24 cellular contexts compared by ENCODE assay signal in the genomic region with DNA sequence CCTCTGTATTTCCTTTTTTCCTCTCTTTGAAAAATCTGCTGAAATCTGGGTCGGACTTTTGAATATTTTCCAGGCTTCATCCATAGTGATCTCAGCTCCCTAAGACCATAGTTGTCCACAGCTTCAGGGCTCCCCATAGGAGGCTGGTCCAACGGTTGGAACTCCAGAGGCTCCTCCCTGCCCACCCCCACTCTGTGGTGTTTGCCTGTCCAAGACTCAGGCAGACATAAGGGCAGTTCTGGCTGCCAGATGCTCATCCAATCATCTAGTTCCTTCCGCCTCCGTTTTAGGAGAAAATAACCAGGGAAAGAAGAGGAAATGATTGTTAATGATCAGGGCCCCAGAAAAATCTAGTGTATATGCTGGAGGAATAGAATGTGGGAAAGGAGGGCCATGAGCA. TPM values are rescaled to one million over a fixed set of nuclear protein-coding genes. Genes with fewer than 3 reads are reported as not detected.
DNase-seq lines count a peak whose midpoint lies in the region; ATAC-seq and TF ChIP-seq lines count a peak whose summit lies in the region.
"Had no signal": no experiment of that assay in that cellular context is flagged by ENCODE, and none has a peak within 500 bp of the region (broad histone marks: within the 10 kb centered on the region; RNA-seq: fewer than 3 reads in every experiment).

No MANE protein-coding gene starts in this region.

- H3K23ac ChIP-seq in trophoblast cell (ENCODE audit: low read length) = no peak overlapping the region

- DNase-seq in EH (ENCODE audit: low read depth) = peak; percentile 27
- peak; percentile 82 for DNase-seq in NCI-H69 (lab: John Stamatoyannopoulos, UW)
- DNase-seq in fibroblast of mammary gland (ENCODE audit: low read depth) = peak; percentile 52
- DNase-seq in trophoblast cell = no peak
- DNase-seq in epidermal melanocyte (ENCODE audit: insufficient read length, low spot score) = no peak
- DNase-seq: activated CD4-positive, alpha-beta T cell treated with anti-CD3 and anti-CD28 coated beads, Interleukin-2, amount 10 ng/mL, durations not matched to agents 7 days and 5 days; activated effector memory CD4-positive, alpha-beta T cell treated with Interleukin-2 at 50 U/mL for 16 hours; colonic mucosa; DMS53; effector memory CD4-positive, alpha-beta T cell; foreskin keratinocyte; heart left ventricle; NCI-H1694; NCI-H526 treated with DMSO at 0.1 percent for 48 hours; SIG-M5; stimulated activated CD4-positive, alpha-beta T cell treated with anti-CD3 and anti-CD28 coated beads, Interleukin-2, amount 100 ng/mL, for 48 hours; stomach; thyroid gland had no signal

- no peaks in the 10 kb centered on the region for H3K9me3 ChIP-seq in trophoblast cell (ENCODE audit: insufficient read depth, low read depth, low read length)
- H3K9me3 ChIP-seq: BLaER1 treated with 17β-estradiol and CSF1 and Interleukin-3, amounts not matched to agents 10 nM and 100 nM; colonic mucosa; heart left ventricle; stomach; thyroid gland; vagina had no signal

- H3K36me3 ChIP-seq in trophoblast cell (ENCODE audit: control insufficient read depth in 1 of 2, insufficient read depth in 2 of 2, low read length in 2 of 2) = no peaks in the 10 kb centered on the region
- H3K36me3 ChIP-seq: BLaER1 treated with 17β-estradiol and CSF1 and Interleukin-3, amounts not matched to agents 10 nM and 100 nM; colonic mucosa; heart left ventricle; stomach; thyroid gland; vagina had no signal

- H4K12ac ChIP-seq in trophoblast cell (ENCODE audit: low read depth, low read length) = no peak overlapping the region

- H2AFZ ChIP-seq in trophoblast cell (ENCODE audit: insufficient read depth, low read length, poor library complexity) = no peak overlapping the region

- H3K4ac ChIP-seq in trophoblast cell (ENCODE audit: low read depth, low read length) = no peak overlapping the region

- H3K9ac ChIP-seq in trophoblast cell (ENCODE audit: low read length) = no peak overlapping the region
- H3K9ac ChIP-seq: BLaER1 treated with 17β-estradiol and CSF1 and Interleukin-3, amounts not matched to agents 10 nM and 100 nM had no signal

- peaks cover 18% of the 10 kb centered on the region in 2 experiments for H3K4me1 ChIP-seq in trophoblast cell (ENCODE audit: control insufficient read depth in 1 of 2, insufficient read depth in 2 of 2, low read length in 2 of 2)
- H3K4me1 ChIP-seq: colonic mucosa, foreskin keratinocyte, heart left ventricle, stomach, thyroid gland, vagina had no signal

- no peaks in the 10 kb centered on the region for H3K27me3 ChIP-seq in trophoblast cell (ENCODE audit: insufficient read depth, low read length)
- H3K27me3 ChIP-seq: BLaER1 treated with 17β-estradiol and CSF1 and Interleukin-3, amounts not matched to agents 10 nM and 100 nM; colonic mucosa; foreskin keratinocyte; heart left ventricle; stomach; thyroid gland; vagina had no signal

- no peak overlapping the region for H4K8ac ChIP-seq in trophoblast cell (ENCODE audit: low read depth, low read length)

- peaks cover 25% of the 10 kb centered on the region for H3K79me1 ChIP-seq in trophoblast cell (ENCODE audit: low read length)

- no peak overlapping the region for H3K18ac ChIP-seq in trophoblast cell (ENCODE audit: low read length)

- H3K4me3 ChIP-seq in fibroblast of mammary gland (ENCODE audit: control insufficient read depth, low read depth, low read length) = no peak overlapping the region
- H3K4me3 ChIP-seq in trophoblast cell (ENCODE audit: low read depth, low read length) = no peak overlapping the region
- H3K4me3 ChIP-seq: BLaER1 treated with 17β-estradiol and CSF1 and Interleukin-3, amounts not matched to agents 10 nM and 100 nM; colonic mucosa; heart left ventricle; stomach; thyroid gland; vagina had no signal

- H2BK12ac ChIP-seq in trophoblast cell (ENCODE audit: low read length) = peak overlapping the region; percentile 73

- peaks cover under 1% of the 10 kb centered on the region for H3K79me2 ChIP-seq in trophoblast cell (ENCODE audit: control insufficient read depth, insufficient read depth, low read length, poor library complexity)

- ATAC-seq in HG03039 (IDR thresholded peaks at IDR 0.05; ENCODE audit: unreplicated experiment) = no peak
- no peak for ATAC-seq in HG02678 (IDR thresholded peaks at IDR 0.05; ENCODE audit: unreplicated experiment)
- ATAC-seq: activated naive CD4-positive, alpha-beta T cell treated with anti-CD3 and anti-CD28 coated beads, Interleukin-2, amount 50 U/mL, for 72 hours; foreskin keratinocyte; heart left ventricle; sciatic nerve had no signal

- H3K27ac ChIP-seq in trophoblast cell (ENCODE audit: low read depth, low read length) = no peak overlapping the region
- H3K27ac ChIP-seq: BLaER1 treated with 17β-estradiol and CSF1 and Interleukin-3, amounts not matched to agents 10 nM and 100 nM; colonic mucosa; foreskin keratinocyte; heart left ventricle; stomach; thyroid gland; vagina had no signal

- H3K14ac ChIP-seq in trophoblast cell (ENCODE audit: low read length) = no peak overlapping the region

- no peak overlapping the region for H2AK5ac ChIP-seq in trophoblast cell (ENCODE audit: low read length)

- peak overlapping the region; percentile 51 for H4K91ac ChIP-seq in trophoblast cell (ENCODE audit: low read depth, low read length)

- no peak overlapping the region for H2BK5ac ChIP-seq in trophoblast cell (ENCODE audit: low read depth, low read length, poor library complexity)

- H3K4me2 ChIP-seq in trophoblast cell (ENCODE audit: low read length) = no peak overlapping the region
- H3K4me2 ChIP-seq: BLaER1 treated with 17β-estradiol and CSF1 and Interleukin-3, amounts not matched to agents 10 nM and 100 nM had no signal

- WGBS in trophoblast cell (ENCODE audit: extremely low coverage, insufficient coverage, insufficient read length) = no CpG with 5 or more reads among the region's 4 CpGs

- no peak overlapping the region for H2BK120ac ChIP-seq in trophoblast cell (ENCODE audit: insufficient read depth, low read length, poor library complexity)

- TF ChIP-seq CTCF in fibroblast of mammary gland (conservative IDR thresholded peaks at IDR 0.05; ENCODE audit: control insufficient read depth, insufficient read depth, low read depth, low read length) = no peak

RNA-seq across cellular contexts. Expression of gene PRTG, which starts 27.9 kb away (rescaled TPM):
- polyA plus RNA-seq in trophoblast cell (2013) = 78.9 and 95.7 TPM in 2 replicates
- polyA plus RNA-seq: foreskin keratinocyte had no signal

Comparison
In these comparisons a context has a peak if more than half of its experiments do, and no peak if none do; other contexts are left out.
1. DNase-seq: peak in EH (single experiment), NCI-H69 (single experiment) and fibroblast of mammary gland (single experiment); none in trophoblast cell (0 of 2) and epidermal melanocyte (single experiment).